18 cellular contexts compared by ENCODE assay signal in the genomic region with DNA sequence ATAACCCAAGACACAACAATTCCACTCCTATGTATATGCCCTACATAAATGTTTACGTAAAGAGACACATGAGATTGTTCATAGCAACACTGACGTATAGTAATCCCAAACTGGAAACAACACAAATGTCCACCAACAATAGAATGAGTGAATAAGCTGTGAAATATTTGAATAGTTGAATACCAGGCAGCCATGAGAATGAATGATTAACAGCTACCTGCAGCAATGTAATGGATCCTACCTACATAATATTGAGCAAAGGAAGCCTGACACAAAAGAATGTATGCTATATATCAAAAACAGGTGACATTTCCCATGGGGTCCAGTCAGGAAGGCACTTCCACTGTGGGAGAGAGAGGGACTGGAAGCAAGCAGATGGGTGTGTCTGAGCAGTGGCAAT.
"Had no signal": no experiment of that assay in that cellular context is flagged by ENCODE, and none has a peak within 500 bp of the region (broad histone marks: within the 10 kb centered on the region; RNA-seq: fewer than 3 reads in every experiment).

No MANE protein-coding gene starts in this region.

- H3K4me1 ChIP-seq: esophagus squamous epithelium, pancreas, prostate gland, stomach, transverse colon had no signal

- H3K4me1 Mint-ChIP-seq: immature natural killer cell had no signal

- H3K27ac ChIP-seq: pancreas, prostate gland, stomach, thoracic aorta, transverse colon had no signal

- H3K9me3 ChIP-seq: pancreas, prostate gland had no signal

- H3K27me3 ChIP-seq: pancreas, transverse colon had no signal

- H3K4me3 ChIP-seq: esophagus squamous epithelium, pancreas, prostate gland, stomach, thoracic aorta, transverse colon had no signal

- H3K36me3 ChIP-seq: esophagus squamous epithelium, pancreas, prostate gland, stomach, thoracic aorta, transverse colon had no signal

- H3K27ac Mint-ChIP-seq: dendritic cell treated with granulocyte-macrophage colony-stimulating factor and Interleukin-4, amounts not matched to agents 40 ng/mL and 50 ng/mL, for 4 days; immature natural killer cell; nephron had no signal

- DNase-seq: cerebellar nuclear complex; esophagus squamous epithelium; foreskin fibroblast; immature natural killer cell; left colon; occipital lobe; pancreas; retina; small intestine; stimulated activated CD4-positive, alpha-beta T cell treated with anti-CD3 and anti-CD28 coated beads, Interleukin-12 subunit alpha, Interleukin-12 subunit beta, amount 100 ng/mL, for 4 hours; stimulated activated naive CD4-positive, alpha-beta T cell; stomach; substantia nigra; transverse colon had no signal

- H3K4me3 Mint-ChIP-seq: dendritic cell treated with granulocyte-macrophage colony-stimulating factor and Interleukin-4, amounts not matched to agents 40 ng/mL and 50 ng/mL, for 4 days; immature natural killer cell; nephron had no signal

- ATAC-seq: left colon, pancreas had no signal
